ENCODE assay signal across 1 cellular context in genomic region chr3:188964957-188965356, GRCh38.
TF ChIP-seq lines count a peak whose summit lies in the region.

No MANE protein-coding gene starts in this region.

TF ChIP-seq in SK-N-SH treated with all-trans-retinoic acid at 6 μM for 48 hours, 23 proteins besides CTCF, POLR2A, EP300 and RAD21 (continued from another document):
- TF ChIP-seq PATZ1 (CRISPR knock-in tag; IDR thresholded peaks at IDR 0.05; ENCODE audit: borderline replicate concordance): no peak
- TF ChIP-seq GLIS3 (CRISPR knock-in tag; IDR thresholded peaks at IDR 0.05): no peak
- TF ChIP-seq ESRRG (CRISPR knock-in tag; IDR thresholded peaks at IDR 0.05): no peak
- no peak for TF ChIP-seq TCF4 (CRISPR knock-in tag; IDR thresholded peaks at IDR 0.05; ENCODE audit: borderline replicate concordance)
- TF ChIP-seq ZFP3 (CRISPR knock-in tag; IDR thresholded peaks at IDR 0.05): no peak
- no peak for TF ChIP-seq ZFP30 (CRISPR knock-in tag; IDR thresholded peaks at IDR 0.05)
- no peak for TF ChIP-seq ZNF70 (CRISPR knock-in tag; IDR thresholded peaks at IDR 0.05)
- no peak for TF ChIP-seq ISL1 (CRISPR knock-in tag; IDR thresholded peaks at IDR 0.05)
- no peak for TF ChIP-seq ARNTL (CRISPR knock-in tag; IDR thresholded peaks at IDR 0.05; ENCODE audit: borderline replicate concordance, low read depth)
- no peak for TF ChIP-seq TOX (CRISPR knock-in tag; IDR thresholded peaks at IDR 0.05; ENCODE audit: borderline replicate concordance)
- no peak for TF ChIP-seq ZNF8 (CRISPR knock-in tag; IDR thresholded peaks at IDR 0.05)
TF ChIP-seq in SK-N-SH treated with all-trans-retinoic acid at 6 μM for 48 hours: peak in this region for 0.
